ENCODE assay signal across 8 cellular contexts in the genomic region with DNA sequence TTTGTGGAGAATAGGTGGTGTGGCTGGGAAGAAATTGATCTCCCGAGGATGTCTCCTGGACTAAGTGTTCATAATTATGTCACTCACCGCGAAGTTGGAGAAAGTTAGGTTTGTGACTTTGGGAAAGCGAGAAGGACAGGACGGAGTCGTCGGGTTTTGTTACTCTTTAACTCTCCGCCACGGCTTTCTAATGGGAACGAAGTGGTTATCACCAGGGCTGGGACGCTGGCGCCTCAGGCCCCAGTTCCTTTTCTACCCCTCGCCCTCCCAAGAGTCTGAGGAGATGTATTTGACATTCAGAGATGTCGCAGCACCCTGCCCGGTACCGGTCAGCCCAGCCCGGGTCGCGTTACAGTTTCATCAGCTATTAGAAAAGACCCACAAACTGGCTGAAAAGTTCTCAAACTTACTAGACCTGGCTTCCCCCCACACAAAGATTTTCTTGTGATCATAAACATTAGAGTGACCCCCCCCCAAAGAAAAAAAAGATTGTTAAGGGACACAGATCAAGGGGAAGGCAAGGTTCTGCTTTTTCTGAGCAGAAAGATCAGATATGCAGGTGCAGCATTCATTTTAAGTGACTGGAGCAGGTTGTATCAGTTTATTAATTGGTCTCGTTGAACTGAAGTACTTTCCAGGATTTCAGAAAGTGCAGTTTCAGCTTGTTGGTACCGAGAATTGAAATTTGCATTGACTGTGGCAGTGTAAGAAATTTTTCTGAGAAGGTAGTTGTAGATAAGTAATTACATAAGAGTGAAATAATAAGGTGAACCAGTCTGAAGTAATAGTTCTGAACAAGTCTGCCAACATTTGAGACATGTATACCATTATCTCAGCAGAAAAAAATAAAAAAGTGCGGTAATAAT. TPM values are rescaled to one million over a fixed set of nuclear protein-coding genes. Genes with fewer than 3 reads are reported as not detected.
A peak's percentile ranks its signal among the peaks of the same experiment; 100 is the strongest.
DNase-seq lines count a peak whose midpoint lies in the region; ATAC-seq and TF ChIP-seq lines count a peak whose summit lies in the region.

No MANE protein-coding gene starts in this region.

- H3K9me3 Mint-ChIP-seq in CD4-positive, alpha-beta T cell, result no peaks in the 10 kb centered on the region
- no peaks in the 10 kb centered on the region for H3K9me3 Mint-ChIP-seq in IgD-negative memory B cell

- TF ChIP-seq CTCF in CD4-positive, alpha-beta T cell (IDR thresholded peaks at IDR 0.05), result no peak

- no peaks in the 10 kb centered on the region for H3K27me3 Mint-ChIP-seq in CD4-positive, alpha-beta T cell
- no peaks in the 10 kb centered on the region for H3K27me3 Mint-ChIP-seq in IgD-negative memory B cell

- H3K4me3 ChIP-seq in adipocyte (ENCODE audit: low read length) (peak overlapping the region; percentile 90), stomach smooth muscle (ENCODE audit: low read length in 2 of 2) (peak overlapping the region; percentile 82 to 92)

- H3K27ac ChIP-seq in CD4-positive, alpha-beta T cell (ENCODE audit: low read depth, low read length), result peak overlapping the region; percentile 87
- H3K27ac ChIP-seq in stomach smooth muscle (ENCODE audit: low read length), result peak overlapping the region; percentile 64

- intact Hi-C loops in CD4-positive, alpha-beta T cell (cut with DNase I, micrococcal nuclease), result loop anchor here (2.0 to 10.0 kb wide), 8 partner anchors 23 to 795 kb away; partner anchors contain the start of genes ADSS2 (in 2 of the 2), CEP170 (in 2 of the 2), DESI2 (in 1 of the 2) and SDCCAG8 (in 1 of the 2)

- no peak overlapping the region for H3K27ac Mint-ChIP-seq in CD4-positive, alpha-beta T cell
- H3K27ac Mint-ChIP-seq in IgD-negative memory B cell, result peak overlapping the region in 2 of 3 donors; percentile 98 to 99

- H3K4me1 Mint-ChIP-seq in CD4-positive, alpha-beta T cell (ENCODE audit: low read depth), result peaks cover 24% of the 10 kb centered on the region
- H3K4me1 Mint-ChIP-seq in IgD-negative memory B cell, result peaks cover 17 to 34% (median 23%) of the 10 kb centered on the region in 3 donors

- CTCF ChIA-PET in CD4-positive, alpha-beta T cell (lab: Charles Lee), result interaction anchor here (0.7 to 3.5 kb wide), 2 partner anchors 25 to 163 kb away, joined by 3 to 14 read pairs; no protein-coding TSS in a partner anchor

- DNase-seq in CD4-positive, alpha-beta T cell, result peak in 1 of 10 experiments; percentile 13
- peak; percentile 19 for DNase-seq in adipocyte (ENCODE audit: low read depth)
- DNase-seq in inferior parietal cortex (ENCODE audit: extremely low spot score), result peak; percentile 52
- no peak for DNase-seq in SHP77 treated with DMSO at 0.1 percent for 48 hours (lab: John Stamatoyannopoulos, UW)
- no peak for DNase-seq in Ammon's horn (ENCODE audit: low spot score)

- H3K9ac ChIP-seq in adipocyte (ENCODE audit: low read length) (peak overlapping the region; percentile 82), stomach smooth muscle (ENCODE audit: low read length in 2 of 2) (peak overlapping the region; percentile 62 to 76)

- no peaks in the 10 kb centered on the region for H3K9me3 ChIP-seq in CD4-positive, alpha-beta T cell (ENCODE audit: control insufficient read depth, low read length)
- H3K9me3 ChIP-seq in adipocyte (ENCODE audit: control insufficient read depth, low read length), result no peaks in the 10 kb centered on the region
- no peaks in the 10 kb centered on the region for H3K9me3 ChIP-seq in stomach smooth muscle (ENCODE audit: control insufficient read depth in 2 of 2, low read length in 2 of 2)

- no peak for ATAC-seq in CD4-positive, alpha-beta T cell (ENCODE audit: poor library complexity)
- no peak for ATAC-seq in HG02763 (IDR thresholded peaks at IDR 0.05; ENCODE audit: unreplicated experiment)

- H3K4me1 ChIP-seq in adipocyte (ENCODE audit: control insufficient read depth, insufficient read depth, low read length) (peaks cover 25% of the 10 kb centered on the region), stomach smooth muscle (ENCODE audit: control insufficient read depth, insufficient read depth, low read length) (peaks cover 3% of the 10 kb centered on the region)

- H3K4me3 Mint-ChIP-seq in CD4-positive, alpha-beta T cell, result no peak overlapping the region
- H3K4me3 Mint-ChIP-seq in IgD-negative memory B cell, result no peak overlapping the region

- H3K36me3 ChIP-seq in adipocyte (ENCODE audit: control insufficient read depth, insufficient read depth, low read length, severe bottlenecking) (peaks cover 13% of the 10 kb centered on the region), stomach smooth muscle (ENCODE audit: control insufficient read depth in 2 of 2, insufficient read depth in 2 of 2, low read length in 2 of 2) (peaks cover 9 to 15% of the 10 kb centered on the region in 2 donors)

- peaks cover 30% of the 10 kb centered on the region for H3K36me3 Mint-ChIP-seq in CD4-positive, alpha-beta T cell (ENCODE audit: low read depth)
- H3K36me3 Mint-ChIP-seq in IgD-negative memory B cell, result no peaks in the 10 kb centered on the region

- H3K27me3 ChIP-seq in CD4-positive, alpha-beta T cell (ENCODE audit: control insufficient read depth, insufficient read depth, low read length), result no peaks in the 10 kb centered on the region
- no peaks in the 10 kb centered on the region for H3K27me3 ChIP-seq in adipocyte (replicated peaks; ENCODE audit: control insufficient read depth, insufficient read depth, low read length)
- no peaks in the 10 kb centered on the region for H3K27me3 ChIP-seq in stomach smooth muscle (ENCODE audit: control insufficient read depth in 1 of 2, insufficient read depth in 2 of 2, low read length in 2 of 2)

- POLR2A ChIA-PET in CD4-positive, alpha-beta T cell (lab: Charles Lee), result interaction anchor here (0.8 to 13.3 kb wide), 3 partner anchors 10 to 26 kb away, joined by 4 to 283 read pairs (median 5); no protein-coding TSS in a partner anchor

RNA-seq across cellular contexts. Expression of gene ZBTB18, which starts 0.9 kb away (rescaled TPM):
- 10 to 100 TPM; 57.2 to 59.9 TPM for total RNA-seq in CD4-positive, alpha-beta T cell
- polyA plus RNA-seq in IgD-negative memory B cell, result 5.9 TPM

Comparison
In these comparisons a context has a peak if more than half of its experiments do, and no peak if none do; other contexts are left out.
1. DNase-seq: peak in adipocyte (single experiment) and inferior parietal cortex (single experiment); none in SHP77 treated with DMSO at 0.1 percent for 48 hours (single experiment) and Ammon's horn (single experiment).